ENCODE assay signal across 1 cellular context in the genomic region with DNA sequence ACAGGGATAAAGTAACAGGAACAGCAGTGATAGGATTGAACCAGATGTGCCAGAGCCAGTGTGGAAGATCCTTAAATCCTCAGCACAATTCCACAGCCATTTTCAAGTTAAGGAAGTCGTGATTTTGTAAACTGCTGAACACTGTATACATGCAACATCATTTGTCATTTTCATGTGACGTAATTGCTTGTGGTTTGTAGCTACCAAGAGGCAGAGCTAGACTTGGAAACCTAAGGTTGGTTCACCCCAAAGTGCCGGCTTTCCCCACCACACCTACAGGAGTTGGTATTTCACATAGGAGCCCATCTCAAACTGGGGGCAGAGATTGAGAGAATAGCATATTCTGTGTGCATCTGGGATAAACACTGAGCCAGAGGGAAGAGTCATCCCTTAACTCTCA.
TF ChIP-seq lines count a peak whose summit lies in the region.

No MANE protein-coding gene starts in this region.

TF ChIP-seq in GM12878, 131 proteins besides CTCF, POLR2A, EP300 and RAD21 (continued from another document):
- TF ChIP-seq, protein P1, sequence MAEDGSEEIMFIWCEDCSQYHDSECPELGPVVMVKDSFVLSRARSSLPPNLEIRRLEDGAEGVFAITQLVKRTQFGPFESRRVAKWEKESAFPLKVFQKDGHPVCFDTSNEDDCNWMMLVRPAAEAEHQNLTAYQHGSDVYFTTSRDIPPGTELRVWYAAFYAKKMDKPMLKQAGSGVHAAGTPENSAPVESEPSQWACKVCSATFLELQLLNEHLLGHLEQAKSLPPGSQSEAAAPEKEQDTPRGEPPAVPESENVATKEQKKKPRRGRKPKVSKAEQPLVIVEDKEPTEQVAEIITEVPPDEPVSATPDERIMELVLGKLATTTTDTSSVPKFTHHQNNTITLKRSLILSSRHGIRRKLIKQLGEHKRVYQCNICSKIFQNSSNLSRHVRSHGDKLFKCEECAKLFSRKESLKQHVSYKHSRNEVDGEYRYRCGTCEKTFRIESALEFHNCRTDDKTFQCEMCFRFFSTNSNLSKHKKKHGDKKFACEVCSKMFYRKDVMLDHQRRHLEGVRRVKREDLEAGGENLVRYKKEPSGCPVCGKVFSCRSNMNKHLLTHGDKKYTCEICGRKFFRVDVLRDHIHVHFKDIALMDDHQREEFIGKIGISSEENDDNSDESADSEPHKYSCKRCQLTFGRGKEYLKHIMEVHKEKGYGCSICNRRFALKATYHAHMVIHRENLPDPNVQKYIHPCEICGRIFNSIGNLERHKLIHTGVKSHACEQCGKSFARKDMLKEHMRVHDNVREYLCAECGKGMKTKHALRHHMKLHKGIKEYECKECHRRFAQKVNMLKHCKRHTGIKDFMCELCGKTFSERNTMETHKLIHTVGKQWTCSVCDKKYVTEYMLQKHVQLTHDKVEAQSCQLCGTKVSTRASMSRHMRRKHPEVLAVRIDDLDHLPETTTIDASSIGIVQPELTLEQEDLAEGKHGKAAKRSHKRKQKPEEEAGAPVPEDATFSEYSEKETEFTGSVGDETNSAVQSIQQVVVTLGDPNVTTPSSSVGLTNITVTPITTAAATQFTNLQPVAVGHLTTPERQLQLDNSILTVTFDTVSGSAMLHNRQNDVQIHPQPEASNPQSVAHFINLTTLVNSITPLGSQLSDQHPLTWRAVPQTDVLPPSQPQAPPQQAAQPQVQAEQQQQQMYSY (CRISPR knock-in tag; IDR thresholded peaks at IDR 0.05): 0 out of 2 replicates have a peak, but pooled peaks have one; percentile 3
- TF ChIP-seq CBFB (IDR thresholded peaks at IDR 0.05; ENCODE audit: low read depth) (0 out of 2 replicates have a peak, but pooled peaks have one; percentile 11), CREM (IDR thresholded peaks at IDR 0.05; ENCODE audit: low read depth) (peak; percentile 54), RUNX3 (IDR thresholded peaks at IDR 0.05; ENCODE audit: low read length) (peak; percentile 53; the same call in 1 of the 2 replicates), ATF7 (IDR thresholded peaks at IDR 0.05; ENCODE audit: low read depth) (peak; percentile 95)
- TF ChIP-seq, protein P2, sequence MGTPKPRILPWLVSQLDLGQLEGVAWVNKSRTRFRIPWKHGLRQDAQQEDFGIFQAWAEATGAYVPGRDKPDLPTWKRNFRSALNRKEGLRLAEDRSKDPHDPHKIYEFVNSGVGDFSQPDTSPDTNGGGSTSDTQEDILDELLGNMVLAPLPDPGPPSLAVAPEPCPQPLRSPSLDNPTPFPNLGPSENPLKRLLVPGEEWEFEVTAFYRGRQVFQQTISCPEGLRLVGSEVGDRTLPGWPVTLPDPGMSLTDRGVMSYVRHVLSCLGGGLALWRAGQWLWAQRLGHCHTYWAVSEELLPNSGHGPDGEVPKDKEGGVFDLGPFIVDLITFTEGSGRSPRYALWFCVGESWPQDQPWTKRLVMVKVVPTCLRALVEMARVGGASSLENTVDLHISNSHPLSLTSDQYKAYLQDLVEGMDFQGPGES (IDR thresholded peaks at IDR 0.05): no peak
- TF ChIP-seq, protein P3, sequence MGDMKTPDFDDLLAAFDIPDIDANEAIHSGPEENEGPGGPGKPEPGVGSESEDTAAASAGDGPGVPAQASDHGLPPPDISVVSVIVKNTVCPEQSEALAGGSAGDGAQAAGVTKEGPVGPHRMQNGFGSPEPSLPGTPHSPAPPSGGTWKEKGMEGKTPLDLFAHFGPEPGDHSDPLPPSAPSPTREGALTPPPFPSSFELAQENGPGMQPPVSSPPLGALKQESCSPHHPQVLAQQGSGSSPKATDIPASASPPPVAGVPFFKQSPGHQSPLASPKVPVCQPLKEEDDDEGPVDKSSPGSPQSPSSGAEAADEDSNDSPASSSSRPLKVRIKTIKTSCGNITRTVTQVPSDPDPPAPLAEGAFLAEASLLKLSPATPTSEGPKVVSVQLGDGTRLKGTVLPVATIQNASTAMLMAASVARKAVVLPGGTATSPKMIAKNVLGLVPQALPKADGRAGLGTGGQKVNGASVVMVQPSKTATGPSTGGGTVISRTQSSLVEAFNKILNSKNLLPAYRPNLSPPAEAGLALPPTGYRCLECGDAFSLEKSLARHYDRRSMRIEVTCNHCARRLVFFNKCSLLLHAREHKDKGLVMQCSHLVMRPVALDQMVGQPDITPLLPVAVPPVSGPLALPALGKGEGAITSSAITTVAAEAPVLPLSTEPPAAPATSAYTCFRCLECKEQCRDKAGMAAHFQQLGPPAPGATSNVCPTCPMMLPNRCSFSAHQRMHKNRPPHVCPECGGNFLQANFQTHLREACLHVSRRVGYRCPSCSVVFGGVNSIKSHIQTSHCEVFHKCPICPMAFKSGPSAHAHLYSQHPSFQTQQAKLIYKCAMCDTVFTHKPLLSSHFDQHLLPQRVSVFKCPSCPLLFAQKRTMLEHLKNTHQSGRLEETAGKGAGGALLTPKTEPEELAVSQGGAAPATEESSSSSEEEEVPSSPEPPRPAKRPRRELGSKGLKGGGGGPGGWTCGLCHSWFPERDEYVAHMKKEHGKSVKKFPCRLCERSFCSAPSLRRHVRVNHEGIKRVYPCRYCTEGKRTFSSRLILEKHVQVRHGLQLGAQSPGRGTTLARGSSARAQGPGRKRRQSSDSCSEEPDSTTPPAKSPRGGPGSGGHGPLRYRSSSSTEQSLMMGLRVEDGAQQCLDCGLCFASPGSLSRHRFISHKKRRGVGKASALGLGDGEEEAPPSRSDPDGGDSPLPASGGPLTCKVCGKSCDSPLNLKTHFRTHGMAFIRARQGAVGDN (IDR thresholded peaks at IDR 0.05): peak; percentile 37
TF ChIP-seq in GM12878: peak in this region for 9.
